ENCODE assay signal across 8 cellular contexts in the genomic region with DNA sequence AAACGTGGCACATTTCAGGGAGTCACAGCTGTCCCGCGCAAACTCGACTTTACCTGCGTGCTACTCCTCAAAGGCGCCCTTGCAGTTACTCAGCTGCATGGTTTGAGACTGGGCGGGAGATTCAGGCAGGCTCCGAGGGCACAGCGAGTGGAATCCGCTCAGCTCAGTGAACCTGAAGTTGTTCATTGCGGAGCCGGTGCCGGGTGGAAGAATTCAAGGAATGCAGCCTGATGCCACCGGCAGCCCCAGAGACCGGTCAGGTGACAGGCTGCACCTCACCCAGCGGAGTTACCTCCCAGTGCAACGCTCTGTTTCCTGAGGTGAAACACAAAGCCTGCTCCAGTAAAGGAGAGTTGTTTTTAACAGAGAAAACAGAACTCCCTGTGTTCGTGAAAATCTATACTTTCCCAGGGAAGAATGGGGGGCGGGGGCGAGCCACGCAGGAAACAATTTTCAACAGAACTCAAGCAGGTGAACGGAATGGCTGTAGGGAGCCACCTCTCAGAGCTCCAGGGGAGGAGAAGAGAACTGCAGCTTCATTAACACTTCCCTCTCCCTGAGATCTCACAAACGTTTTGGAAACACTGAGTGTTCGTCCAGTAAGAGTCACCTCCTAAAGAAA. TPM values are rescaled to one million over a fixed set of nuclear protein-coding genes. Genes with fewer than 3 reads are reported as not detected.
DNase-seq lines count a peak whose midpoint lies in the region; ATAC-seq and TF ChIP-seq lines count a peak whose summit lies in the region.

No MANE protein-coding gene starts in this region.

- no peaks in the 10 kb centered on the region for H3K9me3 ChIP-seq in right lobe of liver

- H3K27ac ChIP-seq in coronary artery (no peak overlapping the region), right lobe of liver (no peak overlapping the region)

- no peaks in the 10 kb centered on the region for H3K27me3 ChIP-seq in right lobe of liver

- H3K4me3 ChIP-seq in coronary artery (peak overlapping the region; percentile 62), right lobe of liver (peak overlapping the region in 2 of 3 donors; percentile 7 to 29)

- ATAC-seq in right lobe of liver = peak; percentile 84 to 96 (median 91)
- no peak for ATAC-seq in GM19397 (IDR thresholded peaks at IDR 0.05; ENCODE audit: unreplicated experiment)
- ATAC-seq in SK-N-SH treated with all-trans-retinoic acid at 6 μM for 48 hours = no peak

- intact Hi-C loops in right lobe of liver (cut with DNase I) = no loop called here

- H3K36me3 ChIP-seq in right lobe of liver = no peaks in the 10 kb centered on the region

- no peaks in the 10 kb centered on the region for H3K4me1 ChIP-seq in right lobe of liver

- TF ChIP-seq POLR2A in right lobe of liver (IDR thresholded peaks at IDR 0.05) = no peak

- DNase-seq in activated CD8-positive, alpha-beta memory T cell treated with anti-CD3 and anti-CD28 coated beads, Interleukin-2, amount 50 U/mL, for 48 hours = peak; percentile 49
- DNase-seq in activated CD8-positive, alpha-beta memory T cell treated with anti-CD3 and anti-CD28 coated beads, Interleukin-2, amount 50 U/mL, for 4 hours = no peak
- no peak for DNase-seq in coronary artery (ENCODE audit: low spot score)
- peak; percentile 47 to 67 (median 59) for DNase-seq in right lobe of liver
- peak; percentile 67 for DNase-seq in ureter (ENCODE audit: low spot score)
- DNase-seq in stimulated activated CD8-positive, alpha-beta memory T cell treated with anti-CD3 and anti-CD28 coated beads, Interleukin-4, amount 100 ng/mL, for 48 hours = no peak

- WGBS in right lobe of liver (ENCODE audit: insufficient coverage, low coverage, low lambda C conversion rate, missing lambda C conversion rate) = 2% methylated on average over 24 of the region's 24 CpGs

- TF ChIP-seq CTCF in coronary artery (IDR thresholded peaks at IDR 0.05) (no peak), right lobe of liver (IDR thresholded peaks at IDR 0.05) (no peak)

TF ChIP-seq in SK-N-SH treated with all-trans-retinoic acid at 6 μM for 48 hours, 23 proteins besides CTCF, POLR2A, EP300 and RAD21:
- no peak for TF ChIP-seq ZNF565 (CRISPR knock-in tag; conservative IDR thresholded peaks at IDR 0.05; ENCODE audit: low read depth)
- TF ChIP-seq CSDC2 (CRISPR knock-in tag; IDR thresholded peaks at IDR 0.05) = no peak
- TF ChIP-seq, protein P1, sequence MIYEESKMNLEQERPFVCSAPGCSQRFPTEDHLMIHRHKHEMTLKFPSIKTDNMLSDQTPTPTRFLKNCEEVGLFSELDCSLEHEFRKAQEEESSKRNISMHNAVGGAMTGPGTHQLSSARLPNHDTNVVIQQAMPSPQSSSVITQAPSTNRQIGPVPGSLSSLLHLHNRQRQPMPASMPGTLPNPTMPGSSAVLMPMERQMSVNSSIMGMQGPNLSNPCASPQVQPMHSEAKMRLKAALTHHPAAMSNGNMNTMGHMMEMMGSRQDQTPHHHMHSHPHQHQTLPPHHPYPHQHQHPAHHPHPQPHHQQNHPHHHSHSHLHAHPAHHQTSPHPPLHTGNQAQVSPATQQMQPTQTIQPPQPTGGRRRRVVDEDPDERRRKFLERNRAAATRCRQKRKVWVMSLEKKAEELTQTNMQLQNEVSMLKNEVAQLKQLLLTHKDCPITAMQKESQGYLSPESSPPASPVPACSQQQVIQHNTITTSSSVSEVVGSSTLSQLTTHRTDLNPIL (CRISPR knock-in tag; IDR thresholded peaks at IDR 0.05; ENCODE audit: low read depth) = no peak
- no peak for TF ChIP-seq ZNF8 (CRISPR knock-in tag; IDR thresholded peaks at IDR 0.05)
- TF ChIP-seq RARB (CRISPR knock-in tag; IDR thresholded peaks at IDR 0.05) = no peak
- TF ChIP-seq, protein P2, sequence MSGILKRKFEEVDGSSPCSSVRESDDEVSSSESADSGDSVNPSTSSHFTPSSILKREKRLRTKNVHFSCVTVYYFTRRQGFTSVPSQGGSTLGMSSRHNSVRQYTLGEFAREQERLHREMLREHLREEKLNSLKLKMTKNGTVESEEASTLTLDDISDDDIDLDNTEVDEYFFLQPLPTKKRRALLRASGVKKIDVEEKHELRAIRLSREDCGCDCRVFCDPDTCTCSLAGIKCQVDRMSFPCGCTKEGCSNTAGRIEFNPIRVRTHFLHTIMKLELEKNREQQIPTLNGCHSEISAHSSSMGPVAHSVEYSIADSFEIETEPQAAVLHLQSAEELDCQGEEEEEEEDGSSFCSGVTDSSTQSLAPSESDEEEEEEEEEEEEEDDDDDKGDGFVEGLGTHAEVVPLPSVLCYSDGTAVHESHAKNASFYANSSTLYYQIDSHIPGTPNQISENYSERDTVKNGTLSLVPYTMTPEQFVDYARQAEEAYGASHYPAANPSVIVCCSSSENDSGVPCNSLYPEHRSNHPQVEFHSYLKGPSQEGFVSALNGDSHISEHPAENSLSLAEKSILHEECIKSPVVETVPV (CRISPR knock-in tag; IDR thresholded peaks at IDR 0.05) = no peak
- TF ChIP-seq TCF4 (CRISPR knock-in tag; IDR thresholded peaks at IDR 0.05; ENCODE audit: borderline replicate concordance) = no peak
- TF ChIP-seq BACH2 (CRISPR knock-in tag; IDR thresholded peaks at IDR 0.05; ENCODE audit: borderline replicate concordance) = no peak
- no peak for TF ChIP-seq ZC3H10 (CRISPR knock-in tag; IDR thresholded peaks at IDR 0.05)

RNA-seq across cellular contexts. Expression of gene VEPH1, which starts 3.8 kb away (rescaled TPM):
- total RNA-seq in right lobe of liver (1 to 10 TPM in 3 of 6 experiments, under 1 TPM in 3; 0.51 to 1.4 (median 0.93) TPM), ureter (10.8 TPM)

Comparison
In these comparisons a context has a peak if more than half of its experiments do, and no peak if none do; other contexts are left out.
1. DNase-seq: peak in activated CD8-positive, alpha-beta memory T cell treated with anti-CD3 and anti-CD28 coated beads, Interleukin-2, amount 50 U/mL, for 48 hours (single experiment), right lobe of liver (3 of 3) and ureter (single experiment); none in activated CD8-positive, alpha-beta memory T cell treated with anti-CD3 and anti-CD28 coated beads, Interleukin-2, amount 50 U/mL, for 4 hours (single experiment), coronary artery (single experiment) and stimulated activated CD8-positive, alpha-beta memory T cell treated with anti-CD3 and anti-CD28 coated beads, Interleukin-4, amount 100 ng/mL, for 48 hours (single experiment).
2. ATAC-seq: peak in right lobe of liver (4 of 4); none in GM19397 (single experiment) and SK-N-SH treated with all-trans-retinoic acid at 6 μM for 48 hours (single experiment).